In genomic region chr1:237879195-237879594, GRCh38 we compare ENCODE assay signal across 19 cellular contexts. TPM values are rescaled to one million over a fixed set of nuclear protein-coding genes. Genes with fewer than 3 reads are reported as not detected.
DNase-seq lines count a peak whose midpoint lies in the region; ATAC-seq, FAIRE-seq and TF ChIP-seq lines count a peak whose summit lies in the region.
"Had no signal": no experiment of that assay in that cellular context is flagged by ENCODE, and none has a peak within 500 bp of the region (broad histone marks: within the 10 kb centered on the region; RNA-seq: fewer than 3 reads in every experiment).

No MANE protein-coding gene starts in this region.

- no peak for TF ChIP-seq CTCF in PC-3 (conservative IDR thresholded peaks at IDR 0.05; ENCODE audit: low read depth, low read length)
- TF ChIP-seq CTCF in cardiac fibroblast (IDR thresholded peaks at IDR 0.05; ENCODE audit: low read depth, low read length) = no peak
- no peak for TF ChIP-seq CTCF in adrenal gland (IDR thresholded peaks at IDR 0.05)

- H3F3A ChIP-seq in PC-3 (ENCODE audit: low read length, unreplicated experiment) = no peaks in the 10 kb centered on the region

- no peak overlapping the region for H3K9ac ChIP-seq in PC-3 (ENCODE audit: low read length)

- H3K79me2 ChIP-seq in PC-3 (ENCODE audit: low read length) = no peaks in the 10 kb centered on the region

- POLR2A ChIA-PET in PC-3 (lab: Charles Lee; ENCODE audit: unreplicated experiment) = no interaction called here

- CTCF ChIA-PET in PC-3 (lab: Charles Lee) = no interaction called here

- H3K27me3 ChIP-seq in PC-3 (ENCODE audit: low read length) (no peaks in the 10 kb centered on the region), adrenal gland (no peaks in the 10 kb centered on the region)
- H3K27me3 ChIP-seq: body of pancreas, suprapubic skin had no signal

- no peak overlapping the region for H2AFZ ChIP-seq in PC-3 (ENCODE audit: low read length)

- intact Hi-C loops in PC-3 (cut with micrococcal nuclease) (loop anchor here (10.0 kb wide), 1 partner anchor 246 kb away; no protein-coding TSS in a partner anchor), cardiac septum (cut with DNase I) (no loop called here), adrenal gland (cut with DNase I) (no loop called here)

- H3K9me2 ChIP-seq in PC-3 (replicated peaks; ENCODE audit: low read length) = no peaks in the 10 kb centered on the region

- TF ChIP-seq POLR2A in H54 (IDR thresholded peaks at IDR 0.05; ENCODE audit: low read depth, low read length) (no peak), adrenal gland (IDR thresholded peaks at IDR 0.05) (no peak)

- no TSS peak for BruUV-seq in PC-3 (replicated peaks; lab: Mats Ljungman, UMichigan)

- no peaks in the 10 kb centered on the region for H3K36me3 ChIP-seq in PC-3 (ENCODE audit: low read depth, low read length)
- H3K36me3 ChIP-seq in adrenal gland (replicated peaks in 1 of 2) = no peaks in the 10 kb centered on the region
- H3K36me3 ChIP-seq: suprapubic skin had no signal

- no peaks in the 10 kb centered on the region for H3K9me3 ChIP-seq in PC-3 (ENCODE audit: low read length)
- no peaks in the 10 kb centered on the region for H3K9me3 ChIP-seq in adrenal gland (replicated peaks in 1 of 3)
- H3K9me3 ChIP-seq: body of pancreas, suprapubic skin had no signal

- ATAC-seq in PC-3 = peak; percentile 80
- no peak for ATAC-seq in HG02981 (IDR thresholded peaks at IDR 0.05; ENCODE audit: unreplicated experiment)
- ATAC-seq: body of pancreas, right cardiac atrium had no signal

- H4K20me1 ChIP-seq in PC-3 (ENCODE audit: low read length) = no peaks in the 10 kb centered on the region

- H3K27ac ChIP-seq in PC-3 (ENCODE audit: low read length) = no peak overlapping the region
- no peak overlapping the region for H3K27ac ChIP-seq in adrenal gland
- H3K27ac ChIP-seq: body of pancreas, suprapubic skin had no signal

- peak overlapping the region; percentile 22; the same call in 1 of the 2 replicates for H3K4me2 ChIP-seq in PC-3 (ENCODE audit: low read length)

- peak; percentile 59 for DNase-seq in H54 (ENCODE audit: insufficient read length, low spot score)
- DNase-seq in PC-3 = peak; percentile 65
- peak; percentile 3 to 7 for DNase-seq in cardiac fibroblast (ENCODE audit: low read depth in 2 of 2)
- DNase-seq in non-pigmented ciliary epithelial cell (ENCODE audit: low read depth) = peak; percentile 38
- no peak for DNase-seq in cardiac septum (ENCODE audit: low spot score)
- DNase-seq in cortex of kidney (lab: John Stamatoyannopoulos, UW) = no peak
- no peak for DNase-seq in adrenal gland
- DNase-seq: activated naive CD4-positive, alpha-beta T cell treated with Interleukin-2 at 50 U/mL for 16 hours; body of pancreas; C1 segment of cervical spinal cord; DND-41; foreskin melanocyte; mesendoderm; NCI-H1092; right cardiac atrium; SHP77 had no signal

- peak; percentile 87 for FAIRE-seq in H54 (lab: Jason Lieb, UNC)

- peaks cover 26% of the 10 kb centered on the region for H3K4me1 ChIP-seq in PC-3 (ENCODE audit: insufficient read depth, low read length)
- no peaks in the 10 kb centered on the region for H3K4me1 ChIP-seq in adrenal gland (replicated peaks in 1 of 2)
- H3K4me1 ChIP-seq: body of pancreas had no signal

- H3K4me3 ChIP-seq in PC-3 (ENCODE audit: low read length) = no peak overlapping the region
- no peak overlapping the region for H3K4me3 ChIP-seq in cardiac fibroblast (replicated peaks in 1 of 2; ENCODE audit: low read depth in 2 of 2, low read length in 2 of 2)
- no peak overlapping the region for H3K4me3 ChIP-seq in adrenal gland
- H3K4me3 ChIP-seq: body of pancreas, suprapubic skin had no signal

RNA-seq across cellular contexts. Expression of gene ZP4, which starts 11.5 kb away (rescaled TPM):
- total RNA-seq in PC-3 (2014; rRNA removed) (not detected in 2 replicates), cardiac septum (not detected), adrenal gland (not detected)
- not detected for polyA plus RNA-seq in adrenal gland
- total RNA-seq: body of pancreas, neural crest cell, right cardiac atrium, suprapubic skin had no signal
- polyA plus RNA-seq: right cardiac atrium had no signal

Comparison
In these comparisons a context has a peak if more than half of its experiments do, and no peak if none do; other contexts are left out.
1. DNase-seq: peak in H54 (single experiment), PC-3 (single experiment), cardiac fibroblast (2 of 2) and non-pigmented ciliary epithelial cell (single experiment); none in cardiac septum (single experiment), cortex of kidney (single experiment) and adrenal gland (0 of 7).